18 cellular contexts compared by ENCODE assay signal in the genomic region with DNA sequence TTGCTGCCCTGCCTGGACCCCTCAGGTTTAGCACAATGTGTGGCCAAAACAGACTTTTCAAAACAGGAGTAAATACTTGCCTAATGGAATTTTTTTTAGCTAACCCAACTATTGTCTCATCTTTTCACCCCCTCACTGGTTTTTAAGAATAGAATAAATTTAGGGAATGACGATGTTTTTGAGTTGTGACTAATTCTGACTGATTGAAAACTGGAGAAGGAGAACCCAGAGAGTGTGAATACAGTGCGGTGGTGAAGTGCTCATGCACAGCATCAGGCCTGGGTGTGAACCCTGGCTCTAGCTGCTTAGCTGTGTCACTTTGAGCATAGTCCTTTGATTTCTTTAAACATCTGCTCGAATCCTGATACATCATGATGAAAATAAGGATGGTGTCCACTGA. TPM values are rescaled to one million over a fixed set of nuclear protein-coding genes. Genes with fewer than 3 reads are reported as not detected.
DNase-seq lines count a peak whose midpoint lies in the region; ATAC-seq, FAIRE-seq and TF ChIP-seq lines count a peak whose summit lies in the region.
"Had no signal": no experiment of that assay in that cellular context is flagged by ENCODE, and none has a peak within 500 bp of the region (broad histone marks: within the 10 kb centered on the region; RNA-seq: fewer than 3 reads in every experiment).

No MANE protein-coding gene starts in this region.

- peaks cover 8 to 19% of the 10 kb centered on the region in 2 experiments; a peak in 4 of 5 replicates for H3K4me1 ChIP-seq in K562 (replicated peaks in 1 of 2; ENCODE audit: control insufficient read depth in 2 of 2, insufficient read depth in 2 of 2, low read length in 2 of 2)
- H3K4me1 ChIP-seq in osteoblast (ENCODE audit: insufficient read depth, low read length), result peaks cover 7% of the 10 kb centered on the region
- H3K4me1 ChIP-seq in A673 (ENCODE audit: insufficient read depth, low read length, poor library complexity, severe bottlenecking), result no peaks in the 10 kb centered on the region
- H3K4me1 ChIP-seq: HAP-1 had no signal

- no peak for TF ChIP-seq RAD21 in K562 (CRISPR knock-in tag; conservative IDR thresholded peaks at IDR 0.05 in 1 of 2, IDR thresholded peaks at IDR 0.05 in 1 of 2)

- H3K79me2 ChIP-seq in K562 (ENCODE audit: control insufficient read depth, insufficient read depth, low read length) (peaks cover 40% of the 10 kb centered on the region), osteoblast (ENCODE audit: insufficient read depth, low read length) (peaks cover 70% of the 10 kb centered on the region)

- H3K36me3 ChIP-seq in K562 (ENCODE audit: control insufficient read depth, insufficient read depth, low read length) (peaks cover 64% of the 10 kb centered on the region), osteoblast (ENCODE audit: insufficient read depth, low read length) (peaks cover 36% of the 10 kb centered on the region), A673 (ENCODE audit: insufficient read depth, low read length, poor library complexity, severe bottlenecking) (no peaks in the 10 kb centered on the region)
- H3K36me3 ChIP-seq: HAP-1 had no signal

- DNase-seq in activated naive CD4-positive, alpha-beta T cell treated with anti-CD3 and anti-CD28 coated beads for 36 hours, result peak; percentile 30
- no peak for DNase-seq in activated naive CD4-positive, alpha-beta T cell (lab: John Stamatoyannopoulos, UW)
- no peak for DNase-seq in HFFc6
- DNase-seq in K562 (ENCODE audit: extremely low read depth in 1 of 4, low spot score in 3 of 4), result peak in 2 of 4 experiments; percentile 15 to 16
- peak; percentile 30 for DNase-seq in osteoblast (ENCODE audit: insufficient read length, low spot score, missing footprints)
- no peak for DNase-seq in A673 (ENCODE audit: low spot score)
- DNase-seq in RCC 7860 (ENCODE audit: low spot score), result no peak
- DNase-seq: activated gamma-delta T cell treated with Interleukin-2 at 50 U/mL for 16 hours, hypothalamus, KG1, mesendoderm, NCI-H1092, NCI-H524 treated with DMSO at 0.1 percent for 48 hours, spleen had no signal

- TF ChIP-seq CTCF in HFFc6 (IDR thresholded peaks at IDR 0.05), result no peak
- no peak for TF ChIP-seq CTCF in K562 (IDR thresholded peaks at IDR 0.05 in 2 of 3, conservative IDR thresholded peaks at IDR 0.05 in 1 of 3; ENCODE audit: insufficient read depth in 2 of 3, low read depth in 1 of 3, low read length in 3 of 3)
- TF ChIP-seq CTCF in osteoblast (IDR thresholded peaks at IDR 0.05; ENCODE audit: extremely low read depth, low read depth, low read length), result no peak
- TF ChIP-seq CTCF in A673 (conservative IDR thresholded peaks at IDR 0.05; ENCODE audit: low read depth, low read length), result no peak

- peaks cover 6% of the 10 kb centered on the region for H3K36me3 Mint-ChIP-seq in activated naive CD4-positive, alpha-beta T cell treated with anti-CD3 and anti-CD28 coated beads for 36 hours (ENCODE audit: low read depth)
- H3K36me3 Mint-ChIP-seq in HFFc6 (ENCODE audit: low read depth), result peaks cover 47% of the 10 kb centered on the region

- no peaks in the 10 kb centered on the region for H3K27me3 ChIP-seq in K562 (ENCODE audit: control insufficient read depth in 2 of 2, insufficient read depth in 2 of 2, low read length in 2 of 2)
- no peaks in the 10 kb centered on the region for H3K27me3 ChIP-seq in osteoblast (ENCODE audit: insufficient read depth, low read length)
- H3K27me3 ChIP-seq in A673 (replicated peaks; ENCODE audit: insufficient read depth, low read depth, low read length, poor library complexity), result no peaks in the 10 kb centered on the region
- H3K27me3 ChIP-seq: spleen had no signal

- FAIRE-seq in K562 (lab: Jason Lieb, UNC) (no peak), RCC 7860 (lab: Jason Lieb, UNC) (no peak)
- FAIRE-seq: colon had no signal

- peaks cover 36% of the 10 kb centered on the region for H3K4me1 Mint-ChIP-seq in activated naive CD4-positive, alpha-beta T cell treated with anti-CD3 and anti-CD28 coated beads for 36 hours (ENCODE audit: low read depth)
- H3K4me1 Mint-ChIP-seq in HFFc6 (ENCODE audit: low read depth), result peaks cover 63% of the 10 kb centered on the region

- peak; percentile 11; the same call in 2 of the 3 replicates for ATAC-seq in K562
- ATAC-seq in GM21423 (IDR thresholded peaks at IDR 0.05; ENCODE audit: unreplicated experiment), result no peak

- no peak for TF ChIP-seq EP300 in K562 (IDR thresholded peaks at IDR 0.05; ENCODE audit: low read length)

- H3K27me3 Mint-ChIP-seq in activated naive CD4-positive, alpha-beta T cell treated with anti-CD3 and anti-CD28 coated beads for 36 hours (ENCODE audit: low read depth), result no peaks in the 10 kb centered on the region
- H3K27me3 Mint-ChIP-seq in HFFc6 (ENCODE audit: insufficient read depth), result no peaks in the 10 kb centered on the region; the same call in 1 of the 2 replicates
- H3K27me3 Mint-ChIP-seq: type B pancreatic cell had no signal

- 60% methylated on average over 3 of the region's 3 CpGs for WGBS in K562 (ENCODE audit: insufficient coverage, low coverage, missing lambda C conversion rate)

- POLR2A ChIA-PET in K562 (lab: Yijun Ruan, JAX) (interaction anchor here (0.6 kb wide), 1 partner anchor 53 kb away, joined by 3 read pairs; no protein-coding TSS in a partner anchor), A673 (lab: Charles Lee; ENCODE audit: low non-redundant PET) (no interaction called here)

- H3K4me2 ChIP-seq in K562 (ENCODE audit: insufficient read depth, low read length) (no peak overlapping the region), osteoblast (ENCODE audit: insufficient read depth, low read length) (no peak overlapping the region)

- TF ChIP-seq POLR2A in K562 (conservative IDR thresholded peaks at IDR 0.05), result no peak; the same call in 1 of the 2 replicates

- no peak overlapping the region for H3K9ac ChIP-seq in K562 (ENCODE audit: insufficient read depth in 1 of 2, low read depth in 2 of 2, low read length in 2 of 2)

- CTCF ChIA-PET in activated naive CD4-positive, alpha-beta T cell treated with anti-CD3 and anti-CD28 coated beads for 36 hours (lab: Charles Lee), result interaction anchor here (0.7 kb wide), 1 partner anchor 9 kb away, joined by 3 read pairs; no protein-coding TSS in a partner anchor
- CTCF ChIA-PET in K562 (lab: Yijun Ruan, JAX; ENCODE audit: low intra/inter-chr PET ratio), result no interaction called here
- CTCF ChIA-PET in A673 (lab: Charles Lee), result no interaction called here

- H3K9me3 ChIP-seq in K562 (replicated peaks; ENCODE audit: control insufficient read depth, insufficient read depth, low read depth, low read length) (no peaks in the 10 kb centered on the region), osteoblast (ENCODE audit: low read depth, low read length) (no peaks in the 10 kb centered on the region), A673 (ENCODE audit: low read depth, low read length, poor library complexity, severe bottlenecking) (no peaks in the 10 kb centered on the region)
- H3K9me3 ChIP-seq: HAP-1, spleen had no signal

- BruUV-seq in K562 (replicated peaks; lab: Mats Ljungman, UMichigan) (no TSS peak), A673 (replicated peaks; lab: Mats Ljungman, UMichigan) (no TSS peak)

- H3K27ac ChIP-seq in K562 (ENCODE audit: extremely low read depth, low read depth, low read length) (no peak overlapping the region), osteoblast (ENCODE audit: low read depth, low read length) (peak overlapping the region; percentile 50), A673 (ENCODE audit: low read depth, low read length, poor library complexity, severe bottlenecking) (no peak overlapping the region)
- H3K27ac ChIP-seq: spleen had no signal

- H2AFZ ChIP-seq in K562 (ENCODE audit: low read depth, low read length) (no peak overlapping the region), osteoblast (ENCODE audit: low read length) (no peak overlapping the region)

- H3K4me3 Mint-ChIP-seq in activated naive CD4-positive, alpha-beta T cell treated with anti-CD3 and anti-CD28 coated beads for 36 hours, result no peak overlapping the region
- H3K4me3 Mint-ChIP-seq in HFFc6, result no peak overlapping the region
- H3K4me3 Mint-ChIP-seq: type B pancreatic cell had no signal

- in situ Hi-C loops in K562 (cut with MboI), result no loop called here

- H4K20me1 ChIP-seq in K562 (replicated peaks; ENCODE audit: control insufficient read depth, insufficient read depth, low read length) (no peaks in the 10 kb centered on the region), osteoblast (ENCODE audit: insufficient read depth, low read length) (no peaks in the 10 kb centered on the region)

- H3K4me3 ChIP-seq in K562 (no peak overlapping the region), osteoblast (ENCODE audit: insufficient read depth, low read length) (no peak overlapping the region), A673 (ENCODE audit: low read depth, low read length, poor library complexity, severe bottlenecking) (no peak overlapping the region)
- H3K4me3 ChIP-seq: HAP-1, spleen had no signal

- H3K9me3 Mint-ChIP-seq in activated naive CD4-positive, alpha-beta T cell treated with anti-CD3 and anti-CD28 coated beads for 36 hours, result no peaks in the 10 kb centered on the region
- no peaks in the 10 kb centered on the region for H3K9me3 Mint-ChIP-seq in HFFc6
- H3K9me3 Mint-ChIP-seq: type B pancreatic cell had no signal

- intact Hi-C loops in activated naive CD4-positive, alpha-beta T cell treated with anti-CD3 and anti-CD28 coated beads for 36 hours (cut with micrococcal nuclease), result no loop called here
- intact Hi-C loops in K562 (cut with micrococcal nuclease) (no loop called here), A673 (cut with micrococcal nuclease; ENCODE audit: unreplicated experiment) (no loop called here)

- no peaks in the 10 kb centered on the region for H3K9me1 ChIP-seq in K562 (ENCODE audit: control insufficient read depth, insufficient read depth, low read length)

- no peak overlapping the region for H3K27ac Mint-ChIP-seq in activated naive CD4-positive, alpha-beta T cell treated with anti-CD3 and anti-CD28 coated beads for 36 hours
- H3K27ac Mint-ChIP-seq in HFFc6, result peak overlapping the region; percentile 45; the same call in 1 of the 2 replicates
- H3K27ac Mint-ChIP-seq: type B pancreatic cell had no signal

RNA-seq across cellular contexts. Expression of gene ANTXR2, which starts 10.5 kb away (rescaled TPM):
- under 1 TPM; 0.50 to 0.79 TPM for total RNA-seq in activated naive CD4-positive, alpha-beta T cell treated with anti-CD3 and anti-CD28 coated beads for 36 hours
- total RNA-seq in HFFc6 (2021; fragmentation: NEBNext Ultra II Directional; extraction: Animal tissue kit (Norgen Biotek cat#: 25700)), result 100 to 1,000 TPM; 137 to 198 (median 144) TPM
- 163 and 271 TPM in 2 replicates for total RNA-seq in K562 (2011; cell fraction: chromatin; rRNA removed; ENCODE audit: low replicate concordance)
- 73.4 and 76.1 TPM in 2 replicates for total RNA-seq in K562 (2011; cell fraction: nucleolus; rRNA removed)
- 102 and 117 TPM in 2 replicates for total RNA-seq in K562 (2011; cell fraction: nucleoplasm; rRNA removed)
- total RNA-seq in K562 (2014; rRNA removed) (39.1 and 50.5 TPM in 2 replicates), K562 (2014; rRNA removed; fragmentation: Illumina TruSeq; extraction: Trizol) (75.4 and 103 TPM in 2 replicates), K562 (2015; rRNA removed; fragmentation: Illumina TruSeq; extraction: Trizol) (60.3 and 61.8 TPM in 2 replicates), K562 (2021) (68.1 and 83.8 TPM in 2 replicates), osteoblast (86.9 and 97.4 TPM in 2 replicates), A673 (2021) (7.0 and 8.0 TPM in 2 replicates)
- polyA plus RNA-seq in K562 (2011; rRNA removed) (51.7 and 79.1 TPM in 2 replicates), K562 (2014; fragmentation: Illumina TruSeq; extraction: Trizol) (62.5 and 71.0 TPM in 2 replicates), K562 (2014; fragmentation: Nextera tagmentation; extraction: Ambion mirVana) (10 to 100 TPM; 10.1 to 26.6 TPM), K562 (2014; rRNA removed) (34.8 and 37.4 TPM in 2 replicates)
- polyA plus RNA-seq in K562 (2011; cell fraction: cytosol; rRNA removed), result 10.2 and 18.4 TPM in 2 replicates
- polyA plus RNA-seq in K562 (2011; cell fraction: nucleus; rRNA removed), result 42.2 and 47.3 TPM in 2 replicates
- polyA plus RNA-seq in K562 (2012), result 69.7 and 118 TPM in 2 replicates
- polyA minus RNA-seq in K562 (2011; rRNA and poly(A)+ RNA removed), result 139 and 146 TPM in 2 replicates
- polyA minus RNA-seq in K562 (2011; cell fraction: cytosol; rRNA and poly(A)+ RNA removed), result 33.9 and 51.2 TPM in 2 replicates
- 92.2 and 147 TPM in 2 replicates for polyA minus RNA-seq in K562 (2011; cell fraction: nucleus; rRNA and poly(A)+ RNA removed)

Comparison
In these comparisons a context has a peak if more than half of its experiments do, and no peak if none do; other contexts are left out.
1. DNase-seq: peak in activated naive CD4-positive, alpha-beta T cell treated with anti-CD3 and anti-CD28 coated beads for 36 hours (single experiment) and osteoblast (single experiment); none in activated naive CD4-positive, alpha-beta T cell (0 of 4), HFFc6 (single experiment), A673 (single experiment) and RCC 7860 (single experiment).